1 cellular context compared by ENCODE assay signal in genomic region chr4:37584530-37585060, GRCh38.
TF ChIP-seq lines count a peak whose summit lies in the region.

No MANE protein-coding gene starts in this region.

TF ChIP-seq in HepG2, 621 proteins besides CTCF, POLR2A, EP300 and RAD21 (continued from another document):
- TF ChIP-seq SOX5 (CRISPR knock-in tag; IDR thresholded peaks at IDR 0.05; ENCODE audit: borderline replicate concordance) (no peak), HMG20B (CRISPR knock-in tag; conservative IDR thresholded peaks at IDR 0.05) (no peak), POLR2AphosphoS2 (IDR thresholded peaks at IDR 0.05; ENCODE audit: low read depth, low read length) (no peak), FOXP4 (CRISPR knock-in tag; IDR thresholded peaks at IDR 0.05) (no peak), RBM22 (optimal IDR thresholded peaks at IDR 0.05; ENCODE audit: low read length) (no peak), YEATS4 (CRISPR knock-in tag; IDR thresholded peaks at IDR 0.05; ENCODE audit: borderline replicate concordance) (no peak), TERF1 (CRISPR knock-in tag; IDR thresholded peaks at IDR 0.05) (no peak), CENPT (CRISPR knock-in tag; IDR thresholded peaks at IDR 0.05; ENCODE audit: low read depth) (no peak), ZBTB1 (CRISPR knock-in tag; IDR thresholded peaks at IDR 0.05; ENCODE audit: borderline replicate concordance) (no peak), ZNF317 (CRISPR knock-in tag; IDR thresholded peaks at IDR 0.05) (no peak), HNRNPL (IDR thresholded peaks at IDR 0.05; ENCODE audit: low read depth, low read length) (no peak), ZNF3 (CRISPR knock-in tag; IDR thresholded peaks at IDR 0.05) (no peak), PHF20 (CRISPR knock-in tag; IDR thresholded peaks at IDR 0.05) (no peak), ZSCAN21 (CRISPR knock-in tag; IDR thresholded peaks at IDR 0.05; ENCODE audit: borderline replicate concordance) (no peak), ZNF468 (CRISPR knock-in tag; IDR thresholded peaks at IDR 0.05) (no peak)
- TF ChIP-seq, protein P1, sequence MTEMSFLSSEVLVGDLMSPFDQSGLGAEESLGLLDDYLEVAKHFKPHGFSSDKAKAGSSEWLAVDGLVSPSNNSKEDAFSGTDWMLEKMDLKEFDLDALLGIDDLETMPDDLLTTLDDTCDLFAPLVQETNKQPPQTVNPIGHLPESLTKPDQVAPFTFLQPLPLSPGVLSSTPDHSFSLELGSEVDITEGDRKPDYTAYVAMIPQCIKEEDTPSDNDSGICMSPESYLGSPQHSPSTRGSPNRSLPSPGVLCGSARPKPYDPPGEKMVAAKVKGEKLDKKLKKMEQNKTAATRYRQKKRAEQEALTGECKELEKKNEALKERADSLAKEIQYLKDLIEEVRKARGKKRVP (CRISPR knock-in tag; IDR thresholded peaks at IDR 0.05), result no peak
- TF ChIP-seq, protein P2, sequence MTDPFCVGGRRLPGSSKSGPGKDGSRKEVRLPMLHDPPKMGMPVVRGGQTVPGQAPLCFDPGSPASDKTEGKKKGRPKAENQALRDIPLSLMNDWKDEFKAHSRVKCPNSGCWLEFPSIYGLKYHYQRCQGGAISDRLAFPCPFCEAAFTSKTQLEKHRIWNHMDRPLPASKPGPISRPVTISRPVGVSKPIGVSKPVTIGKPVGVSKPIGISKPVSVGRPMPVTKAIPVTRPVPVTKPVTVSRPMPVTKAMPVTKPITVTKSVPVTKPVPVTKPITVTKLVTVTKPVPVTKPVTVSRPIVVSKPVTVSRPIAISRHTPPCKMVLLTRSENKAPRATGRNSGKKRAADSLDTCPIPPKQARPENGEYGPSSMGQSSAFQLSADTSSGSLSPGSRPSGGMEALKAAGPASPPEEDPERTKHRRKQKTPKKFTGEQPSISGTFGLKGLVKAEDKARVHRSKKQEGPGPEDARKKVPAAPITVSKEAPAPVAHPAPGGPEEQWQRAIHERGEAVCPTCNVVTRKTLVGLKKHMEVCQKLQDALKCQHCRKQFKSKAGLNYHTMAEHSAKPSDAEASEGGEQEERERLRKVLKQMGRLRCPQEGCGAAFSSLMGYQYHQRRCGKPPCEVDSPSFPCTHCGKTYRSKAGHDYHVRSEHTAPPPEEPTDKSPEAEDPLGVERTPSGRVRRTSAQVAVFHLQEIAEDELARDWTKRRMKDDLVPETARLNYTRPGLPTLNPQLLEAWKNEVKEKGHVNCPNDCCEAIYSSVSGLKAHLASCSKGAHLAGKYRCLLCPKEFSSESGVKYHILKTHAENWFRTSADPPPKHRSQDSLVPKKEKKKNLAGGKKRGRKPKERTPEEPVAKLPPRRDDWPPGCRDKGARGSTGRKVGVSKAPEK (CRISPR knock-in tag; IDR thresholded peaks at IDR 0.05; ENCODE audit: borderline replicate concordance), result no peak
- TF ChIP-seq, protein P3, sequence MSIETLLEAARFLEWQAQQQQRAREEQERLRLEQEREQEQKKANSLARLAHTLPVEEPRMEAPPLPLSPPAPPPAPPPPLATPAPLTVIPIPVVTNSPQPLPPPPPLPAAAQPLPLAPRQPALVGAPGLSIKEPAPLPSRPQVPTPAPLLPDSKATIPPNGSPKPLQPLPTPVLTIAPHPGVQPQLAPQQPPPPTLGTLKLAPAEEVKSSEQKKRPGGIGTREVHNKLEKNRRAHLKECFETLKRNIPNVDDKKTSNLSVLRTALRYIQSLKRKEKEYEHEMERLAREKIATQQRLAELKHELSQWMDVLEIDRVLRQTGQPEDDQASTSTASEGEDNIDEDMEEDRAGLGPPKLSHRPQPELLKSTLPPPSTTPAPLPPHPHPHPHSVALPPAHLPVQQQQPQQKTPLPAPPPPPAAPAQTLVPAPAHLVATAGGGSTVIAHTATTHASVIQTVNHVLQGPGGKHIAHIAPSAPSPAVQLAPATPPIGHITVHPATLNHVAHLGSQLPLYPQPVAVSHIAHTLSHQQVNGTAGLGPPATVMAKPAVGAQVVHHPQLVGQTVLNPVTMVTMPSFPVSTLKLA (IDR thresholded peaks at IDR 0.05), result no peak
